In genomic region chr2:57542081-57542480, GRCh38 we compare ENCODE assay signal across 23 cellular contexts.
A peak's percentile ranks its signal among the peaks of the same experiment; 100 is the strongest.
DNase-seq lines count a peak whose midpoint lies in the region; ATAC-seq and TF ChIP-seq lines count a peak whose summit lies in the region.
"Had no signal": no experiment of that assay in that cellular context is flagged by ENCODE, and none has a peak within 500 bp of the region (broad histone marks: within the 10 kb centered on the region; RNA-seq: fewer than 3 reads in every experiment).

No MANE protein-coding gene starts in this region.

- intact Hi-C loops in activated CD4-positive, alpha-beta T cell treated with anti-CD3 and anti-CD28 coated beads for 36 hours (cut with DNase I, micrococcal nuclease), result no loop called here

- CTCF ChIA-PET in activated CD4-positive, alpha-beta T cell treated with anti-CD3 and anti-CD28 coated beads for 36 hours (lab: Charles Lee), result no interaction called here

- no peak overlapping the region for H3K27ac Mint-ChIP-seq in activated CD4-positive, alpha-beta T cell treated with anti-CD3 and anti-CD28 coated beads for 36 hours
- no peak overlapping the region for H3K27ac Mint-ChIP-seq in stimulated activated naive B cell treated with anti-CD40 and anti-IgM and Interleukin-4, amounts not matched to agents 10 μg/mL and 1 μg/mL and 100 μg/mL, for 72 hours
- H3K27ac Mint-ChIP-seq: CD8-positive, alpha-beta T cell had no signal

- H3K27me3 ChIP-seq in foreskin keratinocyte, result no peaks in the 10 kb centered on the region
- H3K27me3 ChIP-seq: BLaER1 treated with 17β-estradiol and CSF1 and Interleukin-3, amounts not matched to agents 10 nM and 100 nM; MG63; Peyer's patch had no signal

- H3K4me1 Mint-ChIP-seq in activated CD4-positive, alpha-beta T cell treated with anti-CD3 and anti-CD28 coated beads for 36 hours, result no peaks in the 10 kb centered on the region
- no peaks in the 10 kb centered on the region for H3K4me1 Mint-ChIP-seq in stimulated activated naive B cell treated with anti-CD40 and anti-IgM and Interleukin-4, amounts not matched to agents 10 μg/mL and 1 μg/mL and 100 μg/mL, for 72 hours

- no peak for DNase-seq in activated CD4-positive, alpha-beta T cell treated with anti-CD3 and anti-CD28 coated beads for 36 hours
- no peak for DNase-seq in activated CD4-positive, alpha-beta T cell treated with anti-CD3 and anti-CD28 coated beads for 4 hours
- DNase-seq in HK-2 (ENCODE audit: unreplicated experiment) (peak; percentile 18), foreskin keratinocyte (peak; percentile 2 to 3), C1 segment of cervical spinal cord (lab: John Stamatoyannopoulos, UW) (no peak)
- no peak for DNase-seq in stimulated activated naive B cell treated with anti-CD40 and anti-IgM and Interleukin-4, amounts not matched to agents 10 μg/mL and 1 μg/mL and 100 μg/mL, for 72 hours
- DNase-seq: 8988T; Calu3; CD8-positive, alpha-beta T cell; GOT3; Kasumi-1; MG63; NCI-H1417; NCI-H1694 treated with DMSO at 0.1 percent for 48 hours; NCI-H2081 treated with DMSO at 0.1 percent for 48 hours; NCI-H2171 treated with DMSO at 0.1 percent for 48 hours; NCI-H524 treated with DMSO at 0.1 percent for 48 hours; NCI-H82; Peyer's patch; Right ventricle myocardium superior had no signal

- TF ChIP-seq CTCF in foreskin keratinocyte (conservative IDR thresholded peaks at IDR 0.05), result no peak

- H3K27ac ChIP-seq in foreskin keratinocyte, result no peak overlapping the region
- H3K27ac ChIP-seq: BLaER1 treated with 17β-estradiol and CSF1 and Interleukin-3, amounts not matched to agents 10 nM and 100 nM; Peyer's patch had no signal

- no peaks in the 10 kb centered on the region for H3K4me1 ChIP-seq in foreskin keratinocyte
- H3K4me1 ChIP-seq: Peyer's patch had no signal

- no peak overlapping the region for H3K4me3 Mint-ChIP-seq in activated CD4-positive, alpha-beta T cell treated with anti-CD3 and anti-CD28 coated beads for 36 hours
- no peak overlapping the region for H3K4me3 Mint-ChIP-seq in stimulated activated naive B cell treated with anti-CD40 and anti-IgM and Interleukin-4, amounts not matched to agents 10 μg/mL and 1 μg/mL and 100 μg/mL, for 72 hours
- H3K4me3 Mint-ChIP-seq: CD8-positive, alpha-beta T cell had no signal

- H3K36me3 Mint-ChIP-seq in activated CD4-positive, alpha-beta T cell treated with anti-CD3 and anti-CD28 coated beads for 36 hours (ENCODE audit: low read depth), result no peaks in the 10 kb centered on the region
- peaks cover 3 to 5% of the 10 kb centered on the region in 2 donors for H3K36me3 Mint-ChIP-seq in stimulated activated naive B cell treated with anti-CD40 and anti-IgM and Interleukin-4, amounts not matched to agents 10 μg/mL and 1 μg/mL and 100 μg/mL, for 72 hours
- H3K36me3 Mint-ChIP-seq: CD8-positive, alpha-beta T cell had no signal

- peaks cover 2% of the 10 kb centered on the region for H3K27me3 Mint-ChIP-seq in activated CD4-positive, alpha-beta T cell treated with anti-CD3 and anti-CD28 coated beads for 36 hours
- peaks cover 4 to 6% of the 10 kb centered on the region in 2 donors for H3K27me3 Mint-ChIP-seq in stimulated activated naive B cell treated with anti-CD40 and anti-IgM and Interleukin-4, amounts not matched to agents 10 μg/mL and 1 μg/mL and 100 μg/mL, for 72 hours

- POLR2A ChIA-PET in activated CD4-positive, alpha-beta T cell treated with anti-CD3 and anti-CD28 coated beads for 36 hours (lab: Charles Lee), result no interaction called here

- ATAC-seq in activated CD4-positive, alpha-beta T cell treated with anti-CD3 and anti-CD28 coated beads for 36 hours, result peak; percentile 30
- peak; percentile 80 for ATAC-seq in foreskin keratinocyte
- ATAC-seq in stimulated activated naive B cell treated with anti-CD40 and anti-IgM and Interleukin-4, amounts not matched to agents 10 μg/mL and 1 μg/mL and 100 μg/mL, for 72 hours (replicated peaks), result peak; percentile 55 to 72
- no peak for ATAC-seq in HG03520 (IDR thresholded peaks at IDR 0.05; ENCODE audit: unreplicated experiment)
- ATAC-seq: CD8-positive, alpha-beta T cell; HCT116 had no signal

- H3K9me3 Mint-ChIP-seq in activated CD4-positive, alpha-beta T cell treated with anti-CD3 and anti-CD28 coated beads for 36 hours (ENCODE audit: low read depth), result peaks cover 2% of the 10 kb centered on the region
- peaks cover 0 to 1% of the 10 kb centered on the region in 2 donors for H3K9me3 Mint-ChIP-seq in stimulated activated naive B cell treated with anti-CD40 and anti-IgM and Interleukin-4, amounts not matched to agents 10 μg/mL and 1 μg/mL and 100 μg/mL, for 72 hours
- H3K9me3 Mint-ChIP-seq: CD8-positive, alpha-beta T cell had no signal

Comparison
In these comparisons a context has a peak if more than half of its experiments do, and no peak if none do; other contexts are left out.
1. DNase-seq: peak in HK-2 (single experiment) and foreskin keratinocyte (2 of 2); none in activated CD4-positive, alpha-beta T cell treated with anti-CD3 and anti-CD28 coated beads for 36 hours (single experiment), activated CD4-positive, alpha-beta T cell treated with anti-CD3 and anti-CD28 coated beads for 4 hours (0 of 2), stimulated activated naive B cell treated with anti-CD40 and anti-IgM and Interleukin-4, amounts not matched to agents 10 μg/mL and 1 μg/mL and 100 μg/mL, for 72 hours (single experiment) and C1 segment of cervical spinal cord (0 of 14).